10 cellular contexts compared by ENCODE assay signal in the genomic region with DNA sequence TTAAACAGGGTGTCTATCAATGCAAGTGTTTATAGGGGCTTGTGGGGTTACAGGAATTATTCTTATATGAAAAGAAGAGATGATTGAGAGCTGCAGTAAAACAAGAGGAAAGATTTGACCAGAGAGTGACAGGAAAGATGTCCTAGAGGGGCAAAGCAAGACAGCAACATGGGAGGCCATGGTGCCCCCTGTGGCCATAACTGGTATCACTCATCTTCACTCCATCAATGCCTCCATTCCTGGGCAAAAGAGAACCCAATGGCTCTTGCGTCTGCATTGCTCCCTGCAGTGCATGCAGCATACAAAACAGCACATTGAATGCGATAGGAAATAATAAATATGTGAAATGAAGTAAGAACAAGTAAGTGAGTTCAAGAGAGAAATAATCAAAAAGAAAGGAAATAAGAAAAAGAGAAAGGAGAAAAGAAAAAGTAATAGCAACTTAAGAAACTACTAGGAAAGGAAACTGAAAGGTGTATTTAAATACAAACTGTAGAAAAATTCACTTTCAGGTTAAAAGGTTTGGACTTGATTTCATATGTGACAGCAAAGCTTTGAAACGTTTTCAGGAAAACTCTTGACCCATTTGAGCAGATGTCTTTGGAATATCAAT.
DNase-seq lines count a peak whose midpoint lies in the region; ATAC-seq and TF ChIP-seq lines count a peak whose summit lies in the region.
"Had no signal": no experiment of that assay in that cellular context is flagged by ENCODE, and none has a peak within 500 bp of the region (broad histone marks: within the 10 kb centered on the region; RNA-seq: fewer than 3 reads in every experiment).

No MANE protein-coding gene starts in this region.

- TF ChIP-seq CTCF in mucosa of descending colon (IDR thresholded peaks at IDR 0.05) = no peak
- TF ChIP-seq CTCF in stomach (IDR thresholded peaks at IDR 0.05) = no peak

- H3K36me3 ChIP-seq in mucosa of descending colon (ENCODE audit: low read depth) = no peaks in the 10 kb centered on the region
- H3K36me3 ChIP-seq in stomach = no peaks in the 10 kb centered on the region
- H3K36me3 ChIP-seq: BLaER1 had no signal

- TF ChIP-seq EP300 in stomach (IDR thresholded peaks at IDR 0.05) = no peak

- DNase-seq in NCI-H82 (lab: John Stamatoyannopoulos, UW) (peak; percentile 43), NCI-H82 treated with DMSO at 0.1 percent for 48 hours (lab: John Stamatoyannopoulos, UW; ENCODE audit: unreplicated experiment) (no peak), SW480 (ENCODE audit: low spot score) (peak; percentile 35), mucosa of descending colon (no peak), stomach (no peak)
- no peak for DNase-seq in effector CD4-positive, alpha-beta T cell
- DNase-seq in activated CD4-positive, CD25-positive, alpha-beta regulatory T cell treated with anti-CD3 and anti-CD28 coated beads, Interleukin-2, amount 50 U/mL, for 72 hours = no peak
- DNase-seq: NCI-H1436 had no signal

- WGBS in stomach, 5 donors = 70 to 83% (median 76%) methylated on average over 3 of the region's 3 CpGs

- H3K27me3 ChIP-seq in stomach = no peaks in the 10 kb centered on the region
- H3K27me3 ChIP-seq: BLaER1 had no signal

- H3K27ac ChIP-seq in stomach = no peak overlapping the region
- H3K27ac ChIP-seq: BLaER1 had no signal

- no peak for TF ChIP-seq POLR2A in stomach (IDR thresholded peaks at IDR 0.05)

- intact Hi-C loops in mucosa of descending colon (cut with DNase I, micrococcal nuclease) (no loop called here), stomach (cut with DNase I; ENCODE audit: low total_unique reads) (no loop called here)

- ATAC-seq in HG02852 (IDR thresholded peaks at IDR 0.05; ENCODE audit: unreplicated experiment) (peak; percentile 54), mucosa of descending colon (peak; percentile 32)

- H3K4me3 ChIP-seq in mucosa of descending colon (no peak overlapping the region), stomach (no peak overlapping the region)
- H3K4me3 ChIP-seq: BLaER1 had no signal

- H3K4me1 ChIP-seq in mucosa of descending colon (ENCODE audit: low read depth) = no peaks in the 10 kb centered on the region
- no peaks in the 10 kb centered on the region for H3K4me1 ChIP-seq in stomach
- H3K4me1 ChIP-seq: BLaER1 had no signal

- H3K9me3 ChIP-seq in mucosa of descending colon = no peaks in the 10 kb centered on the region
- no peaks in the 10 kb centered on the region for H3K9me3 ChIP-seq in stomach
- H3K9me3 ChIP-seq: BLaER1 had no signal

Comparison
In these comparisons a context has a peak if more than half of its experiments do, and no peak if none do; other contexts are left out.
1. DNase-seq: peak in NCI-H82 (single experiment) and SW480 (single experiment); none in NCI-H82 treated with DMSO at 0.1 percent for 48 hours (single experiment), mucosa of descending colon (0 of 3), effector CD4-positive, alpha-beta T cell (single experiment), activated CD4-positive, CD25-positive, alpha-beta regulatory T cell treated with anti-CD3 and anti-CD28 coated beads, Interleukin-2, amount 50 U/mL, for 72 hours (single experiment) and stomach (single experiment).